Comparison of ENCODE assay signal across 1 cellular context in genomic region chr2:27069436-27069835, GRCh38.
TF ChIP-seq lines count a peak whose summit lies in the region.

No MANE protein-coding gene starts in this region.

TF ChIP-seq in H1, 55 proteins besides CTCF, POLR2A, EP300 and RAD21:
- TF ChIP-seq USF2 (IDR thresholded peaks at IDR 0.05; ENCODE audit: low read length) (no peak), CEBPB (IDR thresholded peaks at IDR 0.05; ENCODE audit: low read depth, low read length) (no peak), TEAD4 (IDR thresholded peaks at IDR 0.05; ENCODE audit: low read depth, low read length) (no peak), E2F6 (IDR thresholded peaks at IDR 0.05) (no peak), TAF1 (IDR thresholded peaks at IDR 0.05; ENCODE audit: low read depth, low read length) (no peak), BRCA1 (IDR thresholded peaks at IDR 0.05; ENCODE audit: low read depth, low read length) (no peak), KDM1A (IDR thresholded peaks at IDR 0.05; ENCODE audit: borderline replicate concordance, low read length) (no peak), BACH1 (IDR thresholded peaks at IDR 0.05; ENCODE audit: low read length) (no peak), SIN3A (conservative IDR thresholded peaks at IDR 0.05 in 1 of 2, IDR thresholded peaks at IDR 0.05 in 1 of 2; ENCODE audit: low read depth in 1 of 2, low read length in 2 of 2) (no peak), SRF (IDR thresholded peaks at IDR 0.05; ENCODE audit: low read depth, low read length) (no peak), EZH2 (IDR thresholded peaks at IDR 0.05; ENCODE audit: low read depth, low read length, severe bottlenecking) (no peak), RXRA (IDR thresholded peaks at IDR 0.05; ENCODE audit: insufficient read depth, low read depth, low read length) (no peak), SIRT6 (IDR thresholded peaks at IDR 0.05; ENCODE audit: low read length) (no peak), RFX5 (IDR thresholded peaks at IDR 0.05; ENCODE audit: borderline replicate concordance, low read depth, low read length) (no peak), HDAC2 (IDR thresholded peaks at IDR 0.05; ENCODE audit: borderline replicate concordance in 1 of 2, low read depth in 2 of 2, low read length in 2 of 2) (no peak), TCF12 (IDR thresholded peaks at IDR 0.05; ENCODE audit: low read depth, low read length) (no peak), SP1 (IDR thresholded peaks at IDR 0.05; ENCODE audit: low read depth, low read length) (no peak), PHF8 (conservative IDR thresholded peaks at IDR 0.05; ENCODE audit: low read depth, low read length) (no peak), SAP30 (IDR thresholded peaks at IDR 0.05; ENCODE audit: insufficient read depth, insufficient replicate concordance, low read length) (no peak)
